ENCODE assay signal across 17 cellular contexts in genomic region chr10:99809931-99810615, GRCh38. TPM values are rescaled to one million over a fixed set of nuclear protein-coding genes. Genes with fewer than 3 reads are reported as not detected.
A peak's percentile ranks its signal among the peaks of the same experiment; 100 is the strongest.
DNase-seq lines count a peak whose midpoint lies in the region; ATAC-seq and TF ChIP-seq lines count a peak whose summit lies in the region.
"Had no signal": no experiment of that assay in that cellular context is flagged by ENCODE, and none has a peak within 500 bp of the region (broad histone marks: within the 10 kb centered on the region; RNA-seq: fewer than 3 reads in every experiment).

No MANE protein-coding gene starts in this region.

- no peaks in the 10 kb centered on the region for H3K27me3 Mint-ChIP-seq in activated T-cell treated with anti-CD3 and anti-CD28 coated beads, Interleukin-2, amount 50 U/mL, for 72 hours (ENCODE audit: low read depth)
- no peaks in the 10 kb centered on the region for H3K27me3 Mint-ChIP-seq in activated CD8-positive, alpha-beta memory T cell treated with anti-CD3 and anti-CD28 coated beads, Interleukin-2, amount 10 ng/mL, durations not matched to agents 7 days and 5 days
- H3K27me3 Mint-ChIP-seq in effector memory CD8-positive, alpha-beta T cell, result no peaks in the 10 kb centered on the region

- H3K9me3 ChIP-seq in prostate gland, result no peaks in the 10 kb centered on the region
- H3K9me3 ChIP-seq in aorta (ENCODE audit: control insufficient read depth, low read length), result no peaks in the 10 kb centered on the region

- CTCF ChIA-PET in activated CD8-positive, alpha-beta memory T cell treated with anti-CD3 and anti-CD28 coated beads, Interleukin-2, amount 10 ng/mL, durations not matched to agents 7 days and 5 days (lab: Charles Lee), result interaction anchor here (0.7 kb wide), 1 partner anchor 15 kb away, joined by 3 read pairs; no protein-coding TSS in a partner anchor

- peaks cover 15% of the 10 kb centered on the region for H3K4me1 ChIP-seq in prostate gland (replicated peaks)
- H3K4me1 ChIP-seq in aorta (ENCODE audit: control insufficient read depth in 1 of 2, insufficient read depth in 2 of 2, low read length in 2 of 2), result no peaks in the 10 kb centered on the region

- peak overlapping the region; percentile 13 for H3K27ac Mint-ChIP-seq in activated T-cell treated with anti-CD3 and anti-CD28 coated beads, Interleukin-2, amount 50 U/mL, for 72 hours
- H3K27ac Mint-ChIP-seq in activated CD8-positive, alpha-beta memory T cell treated with anti-CD3 and anti-CD28 coated beads, Interleukin-2, amount 10 ng/mL, durations not matched to agents 7 days and 5 days, result no peak overlapping the region
- H3K27ac Mint-ChIP-seq in effector memory CD8-positive, alpha-beta T cell, result no peak overlapping the region

- ATAC-seq in activated T-cell treated with anti-CD3 and anti-CD28 coated beads, Interleukin-2, amount 50 U/mL, for 72 hours (replicated peaks in 1 of 2), result no peak
- ATAC-seq in aorta (ENCODE audit: low FRiP score), result peak; percentile 81
- ATAC-seq in activated CD8-positive, alpha-beta memory T cell treated with anti-CD3 and anti-CD28 coated beads, Interleukin-2, amount 10 ng/mL, durations not matched to agents 7 days and 5 days, result no peak
- no peak for ATAC-seq in left cardiac atrium
- no peak for ATAC-seq in effector memory CD8-positive, alpha-beta T cell (replicated peaks)

- no peaks in the 10 kb centered on the region for H3K36me3 Mint-ChIP-seq in activated T-cell treated with anti-CD3 and anti-CD28 coated beads, Interleukin-2, amount 50 U/mL, for 72 hours (ENCODE audit: insufficient read depth in 2 of 2)
- H3K36me3 Mint-ChIP-seq in activated CD8-positive, alpha-beta memory T cell treated with anti-CD3 and anti-CD28 coated beads, Interleukin-2, amount 10 ng/mL, durations not matched to agents 7 days and 5 days, result no peaks in the 10 kb centered on the region
- H3K36me3 Mint-ChIP-seq in effector memory CD8-positive, alpha-beta T cell (ENCODE audit: insufficient read depth), result no peaks in the 10 kb centered on the region

- no peak overlapping the region for H3K4me3 Mint-ChIP-seq in activated T-cell treated with anti-CD3 and anti-CD28 coated beads, Interleukin-2, amount 50 U/mL, for 72 hours
- H3K4me3 Mint-ChIP-seq in activated CD8-positive, alpha-beta memory T cell treated with anti-CD3 and anti-CD28 coated beads, Interleukin-2, amount 10 ng/mL, durations not matched to agents 7 days and 5 days, result no peak overlapping the region
- no peak overlapping the region for H3K4me3 Mint-ChIP-seq in effector memory CD8-positive, alpha-beta T cell

- TF ChIP-seq POLR2A in prostate gland (IDR thresholded peaks at IDR 0.05), result no peak

- peaks cover 1% of the 10 kb centered on the region in 2 donors for H3K9me3 Mint-ChIP-seq in activated T-cell treated with anti-CD3 and anti-CD28 coated beads, Interleukin-2, amount 50 U/mL, for 72 hours
- H3K9me3 Mint-ChIP-seq in activated CD8-positive, alpha-beta memory T cell treated with anti-CD3 and anti-CD28 coated beads, Interleukin-2, amount 10 ng/mL, durations not matched to agents 7 days and 5 days (ENCODE audit: low read depth), result peaks cover 2% of the 10 kb centered on the region
- H3K9me3 Mint-ChIP-seq in effector memory CD8-positive, alpha-beta T cell, result peaks cover 0 to 1% of the 10 kb centered on the region in 2 donors

- H3K36me3 ChIP-seq in prostate gland, result no peaks in the 10 kb centered on the region
- H3K36me3 ChIP-seq in aorta (ENCODE audit: control insufficient read depth in 1 of 2, insufficient read depth in 2 of 2, low read length in 1 of 2), result no peaks in the 10 kb centered on the region

- no peak for TF ChIP-seq CTCF in fibroblast of villous mesenchyme (IDR thresholded peaks at IDR 0.05; ENCODE audit: insufficient read depth, low read depth, low read length)
- TF ChIP-seq CTCF in prostate gland (IDR thresholded peaks at IDR 0.05), result no peak

- no peaks in the 10 kb centered on the region for H3K4me1 Mint-ChIP-seq in activated T-cell treated with anti-CD3 and anti-CD28 coated beads, Interleukin-2, amount 50 U/mL, for 72 hours (ENCODE audit: low read depth)
- H3K4me1 Mint-ChIP-seq in activated CD8-positive, alpha-beta memory T cell treated with anti-CD3 and anti-CD28 coated beads, Interleukin-2, amount 10 ng/mL, durations not matched to agents 7 days and 5 days, result no peaks in the 10 kb centered on the region
- no peaks in the 10 kb centered on the region for H3K4me1 Mint-ChIP-seq in effector memory CD8-positive, alpha-beta T cell (ENCODE audit: low read depth in 2 of 2)

- no peak overlapping the region for H3K4me3 ChIP-seq in fibroblast of villous mesenchyme (ENCODE audit: low read depth, low read length)
- no peak overlapping the region for H3K4me3 ChIP-seq in prostate gland
- no peak overlapping the region for H3K4me3 ChIP-seq in aorta (ENCODE audit: low read length in 2 of 2)

- intact Hi-C loops in prostate gland (cut with DNase I) (no loop called here), aorta (cut with DNase I) (no loop called here), left cardiac atrium (cut with DNase I) (no loop called here)

- H3K27ac ChIP-seq in prostate gland (peak overlapping the region; percentile 34 to 61), aorta (ENCODE audit: low read depth in 1 of 2, low read length in 2 of 2) (no peak overlapping the region)
- H3K27ac ChIP-seq: 22Rv1 had no signal

- H3K27me3 ChIP-seq in prostate gland (replicated peaks; ENCODE audit: insufficient read depth) (no peaks in the 10 kb centered on the region), aorta (ENCODE audit: control insufficient read depth in 1 of 2, insufficient read depth in 2 of 2, low read length in 1 of 2) (no peaks in the 10 kb centered on the region)

- 77% methylated on average over 7 of the region's 7 CpGs for WGBS in prostate gland
- WGBS in aorta, 2 donors, result 93 to 97% methylated on average over 7 of the region's 7 CpGs

- no peak for DNase-seq in activated T-cell treated with anti-CD3 and anti-CD28 coated beads, Interleukin-2, amount 50 U/mL, for 72 hours
- DNase-seq in activated T-cell treated with anti-CD3 and anti-CD28 coated beads, Interleukin-2, amount 50 U/mL, for 48 hours, result no peak
- DNase-seq in fibroblast of villous mesenchyme (ENCODE audit: low read depth) (peak; percentile 90), prostate gland (ENCODE audit: low spot score) (peak; percentile 7), aorta (no peak), left cardiac atrium (no peak)
- no peak for DNase-seq in activated CD8-positive, alpha-beta memory T cell treated with anti-CD3 and anti-CD28 coated beads, Interleukin-2, amount 10 ng/mL, durations not matched to agents 7 days and 5 days
- DNase-seq in effector memory CD8-positive, alpha-beta T cell, result no peak
- DNase-seq: activated CD4-positive, CD25-positive, alpha-beta regulatory T cell; activated gamma-delta T cell; dermis blood vessel endothelial cell; foreskin melanocyte; NCI-H187 treated with DMSO at 0.1 percent for 48 hours; retina; stimulated activated CD4-positive, alpha-beta T cell treated with anti-CD3 and anti-CD28 coated beads, Interleukin-1b, Interleukin-23, amount 100 ng/mL, for 48 hours; T-helper 2 cell had no signal

RNA-seq across cellular contexts. Expression of gene ABCC2, which starts 27.6 kb away (rescaled TPM):
- 1 to 10 TPM; 1.3 to 1.5 TPM for total RNA-seq in activated T-cell treated with anti-CD3 and anti-CD28 coated beads, Interleukin-2, amount 50 U/mL, for 72 hours
- total RNA-seq in fibroblast of villous mesenchyme, result 0.32 and 0.43 TPM in 2 replicates
- under 1 TPM; 0.14 to 0.74 TPM for total RNA-seq in prostate gland
- total RNA-seq in aorta, result 1 to 10 TPM; 2.8 to 4.5 TPM
- polyA plus RNA-seq in aorta, result 1 to 10 TPM in 1 of 2 donors, under 1 TPM in 1; 0.33 to 2.5 TPM
- under 1 TPM; 0.82 to 0.85 TPM for total RNA-seq in activated CD8-positive, alpha-beta memory T cell treated with anti-CD3 and anti-CD28 coated beads, Interleukin-2, amount 10 ng/mL, durations not matched to agents 7 days and 5 days
- under 1 TPM; 0.53 to 0.94 TPM for total RNA-seq in left cardiac atrium

Comparison
In these comparisons a context has a peak if more than half of its experiments do, and no peak if none do; other contexts are left out.
1. DNase-seq: peak in fibroblast of villous mesenchyme (single experiment) and prostate gland (single experiment); none in activated T-cell treated with anti-CD3 and anti-CD28 coated beads, Interleukin-2, amount 50 U/mL, for 72 hours (0 of 2), activated T-cell treated with anti-CD3 and anti-CD28 coated beads, Interleukin-2, amount 50 U/mL, for 48 hours (0 of 2), aorta (0 of 2), activated CD8-positive, alpha-beta memory T cell treated with anti-CD3 and anti-CD28 coated beads, Interleukin-2, amount 10 ng/mL, durations not matched to agents 7 days and 5 days (single experiment), left cardiac atrium (single experiment) and effector memory CD8-positive, alpha-beta T cell (0 of 3).
2. H3K27ac ChIP-seq: peak in prostate gland (2 of 2); none in aorta (0 of 2).